ENCODE assay signal across 11 cellular contexts in genomic region chr12:124030510-124030909, GRCh38. TPM values are rescaled to one million over a fixed set of nuclear protein-coding genes. Genes with fewer than 3 reads are reported as not detected.
DNase-seq lines count a peak whose midpoint lies in the region; ATAC-seq and TF ChIP-seq lines count a peak whose summit lies in the region.
"Had no signal": no experiment of that assay in that cellular context is flagged by ENCODE, and none has a peak within 500 bp of the region (broad histone marks: within the 10 kb centered on the region; RNA-seq: fewer than 3 reads in every experiment).

No MANE protein-coding gene starts in this region.

- H3K79me2 ChIP-seq in SK-N-SH (ENCODE audit: insufficient read depth): no peaks in the 10 kb centered on the region
- H3K79me2 ChIP-seq in trophoblast cell (ENCODE audit: control insufficient read depth, insufficient read depth, low read length, poor library complexity): no peaks in the 10 kb centered on the region

- H3K4me3 ChIP-seq in SK-N-SH (ENCODE audit: low read depth in 2 of 2, low read length in 1 of 2) (no peak overlapping the region), fibroblast of the aortic adventitia (ENCODE audit: low read depth, low read length) (no peak overlapping the region), trophoblast cell (ENCODE audit: low read depth, low read length) (no peak overlapping the region), suprapubic skin (no peak overlapping the region)

- H3K4me2 ChIP-seq in SK-N-SH: peak overlapping the region; percentile 28
- H3K4me2 ChIP-seq in trophoblast cell (ENCODE audit: low read length): peak overlapping the region; percentile 38

- peaks cover 31% of the 10 kb centered on the region for H3F3A ChIP-seq in SK-N-SH (replicated peaks; ENCODE audit: insufficient read depth)

- no peak overlapping the region for H3K18ac ChIP-seq in trophoblast cell (ENCODE audit: low read length)

- no peak overlapping the region for H2BK12ac ChIP-seq in trophoblast cell (ENCODE audit: low read length)

- CTCF ChIA-PET in SK-N-SH (lab: Yijun Ruan, JAX): interaction anchor here (0.9 to 1.7 kb wide), 6 partner anchors 26 to 741 kb away, joined by 3 to 4 read pairs (median 3); no protein-coding TSS in a partner anchor

- peaks cover 18 to 29% of the 10 kb centered on the region in 2 experiments; a peak in 3 of 4 replicates for H3K4me1 ChIP-seq in SK-N-SH (ENCODE audit: control insufficient read depth in 1 of 2, insufficient read depth in 2 of 2, low read depth in 1 of 2, low read length in 1 of 2)
- peaks cover 9 to 13% of the 10 kb centered on the region in 2 experiments for H3K4me1 ChIP-seq in trophoblast cell (ENCODE audit: control insufficient read depth in 1 of 2, insufficient read depth in 2 of 2, low read length in 2 of 2)
- peaks cover 9% of the 10 kb centered on the region for H3K4me1 ChIP-seq in suprapubic skin

- no peak for TF ChIP-seq RAD21 in SK-N-SH (IDR thresholded peaks at IDR 0.05; ENCODE audit: low read length)

- DNase-seq in GM04503 (ENCODE audit: low read depth): peak; percentile 83
- DNase-seq in SK-N-SH: peak; percentile 67
- peak; percentile 91 for DNase-seq in fibroblast of the aortic adventitia (ENCODE audit: low read depth)
- DNase-seq in trophoblast cell: peak; percentile 72 to 77
- no peak for DNase-seq in stimulated activated CD4-positive, alpha-beta T cell treated with anti-CD3 and anti-CD28 coated beads, Interleukin-4, amount 100 ng/mL, for 24 hours
- DNase-seq in NCI-H2227 treated with DMSO at 0.1 percent for 48 hours (lab: John Stamatoyannopoulos, UW): no peak
- DNase-seq in suprapubic skin (ENCODE audit: low spot score in 2 of 2): no peak
- DNase-seq: hypothalamus; natural killer cell; stimulated activated CD4-positive, alpha-beta T cell treated with anti-CD3 and anti-CD28 coated beads, Interleukin-4, amount 100 ng/mL, for 1 hour had no signal

- H3K79me1 ChIP-seq in trophoblast cell (ENCODE audit: low read length): peaks cover 13% of the 10 kb centered on the region

- no peaks in the 10 kb centered on the region for H3K9me2 ChIP-seq in SK-N-SH

- H4K8ac ChIP-seq in trophoblast cell (ENCODE audit: low read depth, low read length): no peak overlapping the region

- H3K36me3 ChIP-seq in SK-N-SH (replicated peaks in 1 of 2; ENCODE audit: control insufficient read depth in 1 of 2, insufficient read depth in 2 of 2, low read length in 1 of 2) (no peaks in the 10 kb centered on the region), trophoblast cell (ENCODE audit: control insufficient read depth in 1 of 2, insufficient read depth in 2 of 2, low read length in 2 of 2) (no peaks in the 10 kb centered on the region), suprapubic skin (no peaks in the 10 kb centered on the region)

- H3K27ac ChIP-seq in SK-N-SH (ENCODE audit: low read depth in 2 of 2, low read length in 1 of 2) (peak overlapping the region; percentile 36 to 85; a peak in 3 of 4 replicates), trophoblast cell (ENCODE audit: low read depth, low read length) (peak overlapping the region; percentile 67), suprapubic skin (no peak overlapping the region)

- POLR2A ChIA-PET in SK-N-SH (lab: Yijun Ruan, JAX): no interaction called here

- ATAC-seq in HG03439 (IDR thresholded peaks at IDR 0.05; ENCODE audit: unreplicated experiment): no peak
- ATAC-seq: natural killer cell had no signal

- H3K9me3 ChIP-seq in SK-N-SH (no peaks in the 10 kb centered on the region), trophoblast cell (ENCODE audit: insufficient read depth, low read depth, low read length) (peaks cover 3% of the 10 kb centered on the region), suprapubic skin (no peaks in the 10 kb centered on the region)

- no peak for TF ChIP-seq POLR2A in suprapubic skin (IDR thresholded peaks at IDR 0.05)

- H4K91ac ChIP-seq in trophoblast cell (ENCODE audit: low read depth, low read length): no peak overlapping the region

- peak; percentile 45 to 87 for TF ChIP-seq EP300 in SK-N-SH (IDR thresholded peaks at IDR 0.05; ENCODE audit: borderline replicate concordance in 1 of 2, low read depth in 1 of 2, low read length in 1 of 2)
- TF ChIP-seq EP300 in suprapubic skin (IDR thresholded peaks at IDR 0.05): no peak

- H3K23ac ChIP-seq in trophoblast cell (ENCODE audit: low read length): no peak overlapping the region

- no peak overlapping the region for H2BK120ac ChIP-seq in trophoblast cell (ENCODE audit: insufficient read depth, low read length, poor library complexity)

- H4K12ac ChIP-seq in trophoblast cell (ENCODE audit: low read depth, low read length): no peak overlapping the region

- H3K27me3 ChIP-seq in SK-N-SH (ENCODE audit: insufficient read depth): no peaks in the 10 kb centered on the region
- no peaks in the 10 kb centered on the region for H3K27me3 ChIP-seq in trophoblast cell (ENCODE audit: insufficient read depth, low read length)
- no peaks in the 10 kb centered on the region for H3K27me3 ChIP-seq in suprapubic skin

- no peak overlapping the region for H2AFZ ChIP-seq in SK-N-SH (ENCODE audit: low read depth)
- H2AFZ ChIP-seq in trophoblast cell (ENCODE audit: insufficient read depth, low read length, poor library complexity): no peak overlapping the region

- H4K20me1 ChIP-seq in SK-N-SH (ENCODE audit: insufficient read depth): no peaks in the 10 kb centered on the region

- H3K4ac ChIP-seq in trophoblast cell (ENCODE audit: low read depth, low read length): no peak overlapping the region

- H2AK5ac ChIP-seq in trophoblast cell (ENCODE audit: low read length): no peak overlapping the region

- H3K9ac ChIP-seq in SK-N-SH (peak overlapping the region; percentile 38; the same call in 1 of the 2 replicates), trophoblast cell (ENCODE audit: low read length) (no peak overlapping the region)

- TF ChIP-seq CTCF in SK-N-SH (IDR thresholded peaks at IDR 0.05) (no peak), fibroblast of the aortic adventitia (IDR thresholded peaks at IDR 0.05; ENCODE audit: insufficient read depth, low read length) (no peak), suprapubic skin (IDR thresholded peaks at IDR 0.05) (no peak)

- no peak overlapping the region for H2BK5ac ChIP-seq in trophoblast cell (ENCODE audit: low read depth, low read length, poor library complexity)

- 17% methylated on average over 12 of the region's 12 CpGs for WGBS in SK-N-SH (ENCODE audit: low lambda C conversion rate)
- WGBS in trophoblast cell (ENCODE audit: extremely low coverage, insufficient coverage, insufficient read length): no CpG with 5 or more reads among the region's 12 CpGs
- WGBS in suprapubic skin: 26% methylated on average over 12 of the region's 12 CpGs

- H3K14ac ChIP-seq in trophoblast cell (ENCODE audit: low read length): no peak overlapping the region

TF ChIP-seq in SK-N-SH, 30 proteins besides CTCF, POLR2A, EP300 and RAD21 (continues in another document):
- TF ChIP-seq PBX3 (IDR thresholded peaks at IDR 0.05) (peak; percentile 95), TCF12 (IDR thresholded peaks at IDR 0.05) (peak; percentile 99), SIN3A (IDR thresholded peaks at IDR 0.05; ENCODE audit: borderline replicate concordance, low read depth, low read length) (peak; percentile 38; the same call in 1 of the 2 replicates), FOXJ3 (CRISPR knock-in tag; IDR thresholded peaks at IDR 0.05) (no peak), MAX (IDR thresholded peaks at IDR 0.05; ENCODE audit: low read depth) (peak; percentile 87), NRF1 (IDR thresholded peaks at IDR 0.05; ENCODE audit: low read depth, low read length) (no peak), RXRA (IDR thresholded peaks at IDR 0.05; ENCODE audit: borderline replicate concordance, low read depth) (peak; percentile 78; the same call in 1 of the 2 replicates), CHD2 (IDR thresholded peaks at IDR 0.05; ENCODE audit: low read length, partially characterized antibody) (no peak), FOXM1 (IDR thresholded peaks at IDR 0.05; ENCODE audit: low read depth) (peak; percentile 61; the same call in 1 of the 2 replicates), USF2 (IDR thresholded peaks at IDR 0.05; ENCODE audit: borderline replicate concordance, low read depth, low read length) (no peak), TEAD4 (IDR thresholded peaks at IDR 0.05; ENCODE audit: borderline replicate concordance, insufficient read depth) (peak; percentile 84), NFIC (IDR thresholded peaks at IDR 0.05; ENCODE audit: borderline replicate concordance) (peak; percentile 25; the same call in 1 of the 2 replicates)

RNA-seq across cellular contexts. Expression of gene ZNF664, which starts 57.5 kb away (rescaled TPM):
- 34.9 and 51.0 TPM in 2 replicates for polyA plus RNA-seq in SK-N-SH (2012; rRNA removed)
- polyA plus RNA-seq in SK-N-SH (2012; cell fraction: cytosol; rRNA removed): 54.8 and 55.1 TPM in 2 replicates
- 34.9 and 41.5 TPM in 2 replicates for polyA plus RNA-seq in SK-N-SH (2012; cell fraction: nucleus; rRNA removed)
- 28.3 and 73.3 TPM in 2 replicates for total RNA-seq in fibroblast of the aortic adventitia (ENCODE audit: low replicate concordance)
- polyA plus RNA-seq in trophoblast cell (2013): 58.3 and 64.7 TPM in 2 replicates
- 10 to 100 TPM; 29.6 to 39.6 (median 32.8) TPM for total RNA-seq in suprapubic skin

RNA-seq across cellular contexts. Expression of gene CCDC92, which starts 57.9 kb away (rescaled TPM):
- 34.8 and 53.5 TPM in 2 replicates for polyA plus RNA-seq in SK-N-SH (2012; rRNA removed)
- polyA plus RNA-seq in SK-N-SH (2012; cell fraction: cytosol; rRNA removed): 46.3 and 53.9 TPM in 2 replicates
- 55.0 and 60.5 TPM in 2 replicates for polyA plus RNA-seq in SK-N-SH (2012; cell fraction: nucleus; rRNA removed)
- total RNA-seq in fibroblast of the aortic adventitia (ENCODE audit: low replicate concordance) (14.1 and 22.7 TPM in 2 replicates), suprapubic skin (10 to 100 TPM in 2 of 4 donors, 1 to 10 TPM in 2; 6.5 to 17.1 (median 10.6) TPM)
- polyA plus RNA-seq in trophoblast cell (2013): 60.8 and 68.8 TPM in 2 replicates

Comparison
In these comparisons a context has a peak if more than half of its experiments do, and no peak if none do; other contexts are left out.
1. DNase-seq: peak in GM04503 (single experiment), SK-N-SH (single experiment), fibroblast of the aortic adventitia (single experiment) and trophoblast cell (2 of 2); none in stimulated activated CD4-positive, alpha-beta T cell treated with anti-CD3 and anti-CD28 coated beads, Interleukin-4, amount 100 ng/mL, for 24 hours (single experiment), NCI-H2227 treated with DMSO at 0.1 percent for 48 hours (single experiment) and suprapubic skin (0 of 2).